ENCODE assay signal across 18 cellular contexts in genomic region chr20:35981969-35982368, GRCh38. TPM values are rescaled to one million over a fixed set of nuclear protein-coding genes. Genes with fewer than 3 reads are reported as not detected.
"Had no signal": no experiment of that assay in that cellular context is flagged by ENCODE, and none has a peak within 500 bp of the region (broad histone marks: within the 10 kb centered on the region; RNA-seq: fewer than 3 reads in every experiment).

No MANE protein-coding gene starts in this region.

- H3K27ac ChIP-seq: ascending aorta, breast epithelium, epithelial cell of prostate, pancreas, upper lobe of left lung had no signal

- DNase-seq: activated CD4-positive, alpha-beta T cell treated with anti-CD3 and anti-CD28 coated beads for 1 hour; activated CD4-positive, alpha-beta T cell treated with anti-CD3 and anti-CD28 coated beads, Interleukin-2, amount 50 U/mL, for 4 hours; activated CD8-positive, alpha-beta memory T cell treated with anti-CD3 and anti-CD28 coated beads, Interleukin-2, amount 10 ng/mL, durations not matched to agents 7 days and 5 days; activated naive CD4-positive, alpha-beta T cell treated with anti-CD3 and anti-CD28 coated beads, Interleukin-2, amount 10 ng/mL, durations not matched to agents 7 days and 5 days; activated T-cell treated with anti-CD3 and anti-CD28 coated beads, Interleukin-2, amount 50 U/mL, for 1 hour; effector memory CD4-positive, alpha-beta T cell; mammary epithelial cell; mucosa of descending colon; naive thymus-derived CD8-positive, alpha-beta T cell; pancreas; stimulated activated CD4-positive, alpha-beta T cell treated with anti-CD3 and anti-CD28 coated beads, Interleukin-1b, Interleukin-23, amount 100 ng/mL, for 48 hours; stimulated activated naive CD8-positive, alpha-beta T cell treated with anti-CD3 and anti-CD28 coated beads, Interleukin-15, amount 100 ng/mL, for 72 hours; T-helper 2 cell; upper lobe of left lung had no signal

- H3K36me3 ChIP-seq: ascending aorta, breast epithelium, pancreas, upper lobe of left lung had no signal

- H3K27me3 ChIP-seq: ascending aorta, breast epithelium, pancreas, upper lobe of left lung had no signal

- ATAC-seq: activated CD8-positive, alpha-beta memory T cell treated with anti-CD3 and anti-CD28 coated beads, Interleukin-2, amount 10 ng/mL, durations not matched to agents 7 days and 5 days; left lobe of liver; mucosa of descending colon; naive thymus-derived CD8-positive, alpha-beta T cell; pancreas; stimulated activated naive CD8-positive, alpha-beta T cell treated with anti-CD3 and anti-CD28 coated beads, Interleukin-15, amount 100 ng/mL, for 72 hours had no signal

- H3K4me1 ChIP-seq: ascending aorta, breast epithelium, pancreas had no signal

- H3K4me3 ChIP-seq: ascending aorta, breast epithelium, mucosa of descending colon, pancreas, upper lobe of left lung had no signal

- H3K9me3 ChIP-seq: ascending aorta, breast epithelium, mucosa of descending colon, pancreas, upper lobe of left lung had no signal

RNA-seq across cellular contexts. Expression of gene CNBD2, which starts 13.6 kb away (rescaled TPM):
- total RNA-seq: ascending aorta had no signal
